17 cellular contexts compared by ENCODE assay signal in genomic region chr9:83474631-83475030, GRCh38.
DNase-seq lines count a peak whose midpoint lies in the region; ATAC-seq and TF ChIP-seq lines count a peak whose summit lies in the region.
"Had no signal": no experiment of that assay in that cellular context is flagged by ENCODE, and none has a peak within 500 bp of the region (broad histone marks: within the 10 kb centered on the region; RNA-seq: fewer than 3 reads in every experiment).

No MANE protein-coding gene starts in this region.

- peaks cover 5% of the 10 kb centered on the region; the same call in 1 of the 2 replicates for H3K27me3 Mint-ChIP-seq in HFFc6 (ENCODE audit: insufficient read depth)
- H3K27me3 Mint-ChIP-seq: T-helper 17 cell had no signal

- H3K9me3 ChIP-seq in heart left ventricle (peaks cover 0 to 1% (median under 1%) of the 10 kb centered on the region in 12 donors), PC-9 (ENCODE audit: insufficient read depth, low read depth) (no peaks in the 10 kb centered on the region), gastrocnemius medialis (no peaks in the 10 kb centered on the region)

- H3K4me1 ChIP-seq in heart left ventricle (peaks cover 3 to 53% (median 27%) of the 10 kb centered on the region in 12 donors), PC-9 (replicated peaks; ENCODE audit: insufficient read depth) (peaks cover 50% of the 10 kb centered on the region), gastrocnemius medialis (peaks cover 20 to 28% of the 10 kb centered on the region in 2 donors), foreskin keratinocyte (no peaks in the 10 kb centered on the region)

- H3K27ac ChIP-seq in heart left ventricle (peak overlapping the region in 11 of 12 donors; percentile 24 to 88 (median 76)), PC-9 (peak overlapping the region; percentile 88), gastrocnemius medialis (peak overlapping the region in 3 of 4 donors; percentile 36 to 59 (median 46)), foreskin keratinocyte (no peak overlapping the region)
- H3K27ac ChIP-seq: C4-2B, KMS-11 had no signal

- BruUV-seq in PC-9 (replicated peaks; lab: Mats Ljungman, UMichigan): no TSS peak

- intact Hi-C loops in heart left ventricle (cut with DNase I) (loop anchor here in 5 of 10 donors (5.0 to 10.0 kb wide), 4 partner anchors 42 to 140 kb away; partner anchors contain the start of gene FRMD3 (in 4 of the 5)), left ventricle myocardium superior (cut with micrococcal nuclease) (no loop called here), PC-9 (cut with micrococcal nuclease; ENCODE audit: unreplicated experiment) (loop anchor here (5.0 to 10.0 kb wide), 2 partner anchors 63 to 90 kb away; partner anchors contain the start of gene FRMD3), gastrocnemius medialis (cut with DNase I; ENCODE audit: low total_unique reads) (loop anchor here (5.0 kb wide), 1 partner anchor 42 kb away; no protein-coding TSS in a partner anchor)

- H3K79me2 ChIP-seq in PC-9 (ENCODE audit: low read depth): no peaks in the 10 kb centered on the region

- peaks cover 78% of the 10 kb centered on the region for H3K4me1 Mint-ChIP-seq in HFFc6 (ENCODE audit: low read depth)
- H3K4me1 Mint-ChIP-seq: T-helper 17 cell had no signal

- no peaks in the 10 kb centered on the region for H3K27me3 ChIP-seq in heart left ventricle
- no peaks in the 10 kb centered on the region for H3K27me3 ChIP-seq in PC-9 (ENCODE audit: insufficient read depth, low read depth)
- H3K27me3 ChIP-seq in gastrocnemius medialis: no peaks in the 10 kb centered on the region
- no peaks in the 10 kb centered on the region for H3K27me3 ChIP-seq in foreskin keratinocyte

- H3K36me3 ChIP-seq in heart left ventricle (no peaks in the 10 kb centered on the region), PC-9 (ENCODE audit: low read depth) (no peaks in the 10 kb centered on the region), gastrocnemius medialis (no peaks in the 10 kb centered on the region)

- no peak overlapping the region for H3K4me3 ChIP-seq in heart left ventricle
- no peak overlapping the region for H3K4me3 ChIP-seq in PC-9
- no peak overlapping the region for H3K4me3 ChIP-seq in gastrocnemius medialis

- no peaks in the 10 kb centered on the region for H3K9me2 ChIP-seq in PC-9 (ENCODE audit: insufficient read depth)

- ATAC-seq in heart left ventricle: no peak
- no peak for ATAC-seq in left ventricle myocardium superior
- no peak for ATAC-seq in gastrocnemius medialis
- no peak for ATAC-seq in activated naive CD4-positive, alpha-beta T cell treated with anti-CD3 and anti-CD28 coated beads, Interleukin-2, amount 50 U/mL, for 72 hours
- no peak for ATAC-seq in foreskin keratinocyte
- ATAC-seq: T-helper 17 cell had no signal

- peak overlapping the region; percentile 87 for H3K27ac Mint-ChIP-seq in HFFc6
- H3K27ac Mint-ChIP-seq in activated naive CD4-positive, alpha-beta T cell treated with anti-CD3 and anti-CD28 coated beads, Interleukin-2, amount 50 U/mL, for 72 hours: peak overlapping the region in 1 of 2 donors; percentile 77

- in situ Hi-C loops in gastrocnemius medialis (cut with MboI; ENCODE audit: low sequenced_read_pairs in 4 of 4): no loop called here

- H3K36me3 Mint-ChIP-seq in HFFc6 (ENCODE audit: low read depth): no peaks in the 10 kb centered on the region
- H3K36me3 Mint-ChIP-seq in activated naive CD4-positive, alpha-beta T cell treated with anti-CD3 and anti-CD28 coated beads, Interleukin-2, amount 50 U/mL, for 72 hours: peaks cover 7 to 20% of the 10 kb centered on the region in 2 donors

- TF ChIP-seq CTCF in heart left ventricle (IDR thresholded peaks at IDR 0.05) (no peak), HFFc6 (IDR thresholded peaks at IDR 0.05) (no peak), PC-9 (conservative IDR thresholded peaks at IDR 0.05) (no peak), gastrocnemius medialis (IDR thresholded peaks at IDR 0.05 in 4 of 5, conservative IDR thresholded peaks at IDR 0.05 in 1 of 5) (no peak), foreskin keratinocyte (conservative IDR thresholded peaks at IDR 0.05) (no peak)

- no peaks in the 10 kb centered on the region; the same call in 1 of the 2 replicates for H3K9me3 Mint-ChIP-seq in HFFc6
- H3K9me3 Mint-ChIP-seq in activated naive CD4-positive, alpha-beta T cell treated with anti-CD3 and anti-CD28 coated beads, Interleukin-2, amount 50 U/mL, for 72 hours: peaks cover 7 to 10% of the 10 kb centered on the region in 2 donors

- H4K20me1 ChIP-seq in PC-9 (ENCODE audit: insufficient read depth): no peaks in the 10 kb centered on the region

- DNase-seq in heart left ventricle (no peak), left ventricle myocardium superior (no peak), HFFc6 (no peak), PC-9 (no peak), gastrocnemius medialis (no peak), activated T-cell treated with anti-CD3 and anti-CD28 coated beads for 4 hours (no peak), foreskin keratinocyte (no peak)
- no peak for DNase-seq in activated naive CD4-positive, alpha-beta T cell treated with anti-CD3 and anti-CD28 coated beads, Interleukin-2, amount 50 U/mL, for 72 hours (ENCODE audit: low spot score in 2 of 2)
- DNase-seq: DMS153, EL, NCI-H1092, NCI-H1436 treated with DMSO at 0.1 percent for 48 hours, NCI-H2029, NCI-H774, T-helper 17 cell had no signal

- CTCF ChIA-PET in PC-9 (lab: Charles Lee): no interaction called here

- no peak for TF ChIP-seq POLR2A in heart left ventricle (IDR thresholded peaks at IDR 0.05)
- TF ChIP-seq POLR2A in gastrocnemius medialis (IDR thresholded peaks at IDR 0.05): no peak

- POLR2A ChIA-PET in PC-9 (lab: Charles Lee; ENCODE audit: unreplicated experiment): interaction anchor here (0.5 to 0.6 kb wide), 2 partner anchors 23 to 1454 kb away, joined by 5 to 11 read pairs; no protein-coding TSS in a partner anchor

- peaks cover 30% of the 10 kb centered on the region for H3F3A ChIP-seq in PC-9 (ENCODE audit: insufficient read depth, low read depth)

- no peak overlapping the region for H2AFZ ChIP-seq in PC-9

- peak overlapping the region; percentile 58; the same call in 1 of the 2 replicates for H3K4me2 ChIP-seq in PC-9
- H3K4me2 ChIP-seq: KMS-11 had no signal

- H3K4me3 Mint-ChIP-seq in HFFc6: peak overlapping the region; percentile 85; the same call in 1 of the 2 replicates
